Comparison of ENCODE assay signal across 13 cellular contexts in genomic region chr18:59008302-59008974, GRCh38.
DNase-seq lines count a peak whose midpoint lies in the region; TF ChIP-seq lines count a peak whose summit lies in the region.
"Had no signal": no experiment of that assay in that cellular context is flagged by ENCODE, and none has a peak within 500 bp of the region (broad histone marks: within the 10 kb centered on the region; RNA-seq: fewer than 3 reads in every experiment).

No MANE protein-coding gene starts in this region.

- peak; percentile 31 for DNase-seq in Caki2 (ENCODE audit: low read depth)
- peak; percentile 75 to 78 for DNase-seq in cardiac fibroblast (ENCODE audit: low read depth in 2 of 2)
- peak; percentile 51 for DNase-seq in kidney epithelial cell (ENCODE audit: low read depth)
- DNase-seq in activated CD8-positive, alpha-beta memory T cell treated with anti-CD3 and anti-CD28 coated beads, Interleukin-2, amount 50 U/mL, for 48 hours, result no peak
- DNase-seq in activated CD4-positive, alpha-beta T cell treated with anti-CD3 and anti-CD28 coated beads, Interleukin-2, amount 50 U/mL, for 48 hours, result no peak
- DNase-seq in CD4-positive, alpha-beta memory T cell, result no peak
- DNase-seq in activated naive CD4-positive, alpha-beta T cell treated with anti-CD3 and anti-CD28 coated beads, Interleukin-2, amount 50 U/mL, for 16 hours, result no peak
- DNase-seq: COR-L47; effector CD8-positive, alpha-beta T cell; NCI-H187 treated with DMSO at 0.1 percent for 48 hours; SHP77; sigmoid colon had no signal

- POLR2A ChIA-PET in CD4-positive, alpha-beta memory T cell (lab: Charles Lee; ENCODE audit: partially characterized antibody), result no interaction called here

- no peak for TF ChIP-seq EP300 in Ishikawa (IDR thresholded peaks at IDR 0.05; ENCODE audit: borderline replicate concordance)

- H3K9me3 Mint-ChIP-seq in CD4-positive, alpha-beta memory T cell, result peaks cover 0 to 2% (median 0%) of the 10 kb centered on the region in 8 donors

- CTCF ChIA-PET in CD4-positive, alpha-beta memory T cell (lab: Charles Lee; ENCODE audit: partially characterized antibody), result no interaction called here

- no peaks in the 10 kb centered on the region for H3K4me1 ChIP-seq in CD4-positive, alpha-beta memory T cell (ENCODE audit: insufficient read depth, low read length)
- H3K4me1 ChIP-seq: sigmoid colon had no signal

- H3K36me3 ChIP-seq in kidney epithelial cell (ENCODE audit: control insufficient read depth, insufficient read depth, low read length), result no peaks in the 10 kb centered on the region
- H3K36me3 ChIP-seq in CD4-positive, alpha-beta memory T cell (ENCODE audit: insufficient read depth, low read length), result no peaks in the 10 kb centered on the region
- H3K36me3 ChIP-seq: sigmoid colon had no signal

- no peaks in the 10 kb centered on the region for H3K27me3 ChIP-seq in kidney epithelial cell (ENCODE audit: control insufficient read depth, insufficient read depth, low read length)
- no peaks in the 10 kb centered on the region for H3K27me3 ChIP-seq in CD4-positive, alpha-beta memory T cell (ENCODE audit: insufficient read depth, low read length)
- H3K27me3 ChIP-seq: sigmoid colon had no signal

- no peak overlapping the region for H3K4me3 Mint-ChIP-seq in CD4-positive, alpha-beta memory T cell

- in situ Hi-C loops in Caki2 (cut with HindIII; ENCODE audit: low pct_unique_long_range_greater_than_20kb, low sequenced_read_pairs), result no loop called here

- no peak overlapping the region for H3K27ac Mint-ChIP-seq in CD4-positive, alpha-beta memory T cell

- intact Hi-C loops in CD4-positive, alpha-beta memory T cell (cut with micrococcal nuclease), result no loop called here

- H3K36me3 Mint-ChIP-seq in CD4-positive, alpha-beta memory T cell, result no peaks in the 10 kb centered on the region

- H3K4me1 Mint-ChIP-seq in CD4-positive, alpha-beta memory T cell, result no peaks in the 10 kb centered on the region

- TF ChIP-seq CTCF in cardiac fibroblast (IDR thresholded peaks at IDR 0.05; ENCODE audit: low read depth, low read length) (no peak), kidney epithelial cell (IDR thresholded peaks at IDR 0.05; ENCODE audit: insufficient read depth, low read length, poor library complexity, severe bottlenecking) (no peak)

- H3K4me3 ChIP-seq in cardiac fibroblast (replicated peaks in 1 of 2; ENCODE audit: low read depth in 2 of 2, low read length in 2 of 2) (no peak overlapping the region), kidney epithelial cell (ENCODE audit: low read depth, low read length) (no peak overlapping the region)
- H3K4me3 ChIP-seq in CD4-positive, alpha-beta memory T cell (ENCODE audit: low read length in 2 of 2), result no peak overlapping the region
- H3K4me3 ChIP-seq: sigmoid colon had no signal

- H3K27ac ChIP-seq in CD4-positive, alpha-beta memory T cell (ENCODE audit: low read depth, low read length), result no peak overlapping the region
- H3K27ac ChIP-seq: sigmoid colon had no signal

- H3K27me3 Mint-ChIP-seq in CD4-positive, alpha-beta memory T cell, result peaks cover 9 to 11% of the 10 kb centered on the region in 2 donors

- TF ChIP-seq RAD21 in Ishikawa (IDR thresholded peaks at IDR 0.05; ENCODE audit: low read depth), result no peak

- no peaks in the 10 kb centered on the region for H3K9me3 ChIP-seq in CD4-positive, alpha-beta memory T cell (ENCODE audit: control insufficient read depth in 1 of 2, low read length in 2 of 2)
- H3K9me3 ChIP-seq: sigmoid colon had no signal

TF ChIP-seq in Ishikawa, 13 proteins besides CTCF, POLR2A, EP300 and RAD21:
- TF ChIP-seq TCF12 (IDR thresholded peaks at IDR 0.05; ENCODE audit: low read depth) (no peak), MAX (IDR thresholded peaks at IDR 0.05) (no peak), EGR1 (IDR thresholded peaks at IDR 0.05) (peak; percentile 35; the same call in 1 of the 2 replicates), CEBPB (IDR thresholded peaks at IDR 0.05) (no peak), FOXM1 (IDR thresholded peaks at IDR 0.05; ENCODE audit: borderline replicate concordance, low read depth) (no peak), YY1 (IDR thresholded peaks at IDR 0.05; ENCODE audit: low read depth) (no peak)
TF ChIP-seq in Ishikawa: peak in this region for 1.

Comparison
In these comparisons a context has a peak if more than half of its experiments do, and no peak if none do; other contexts are left out.
1. DNase-seq: peak in Caki2 (single experiment), cardiac fibroblast (2 of 2) and kidney epithelial cell (single experiment); none in activated CD8-positive, alpha-beta memory T cell treated with anti-CD3 and anti-CD28 coated beads, Interleukin-2, amount 50 U/mL, for 48 hours (single experiment), activated CD4-positive, alpha-beta T cell treated with anti-CD3 and anti-CD28 coated beads, Interleukin-2, amount 50 U/mL, for 48 hours (0 of 2), CD4-positive, alpha-beta memory T cell (0 of 5) and activated naive CD4-positive, alpha-beta T cell treated with anti-CD3 and anti-CD28 coated beads, Interleukin-2, amount 50 U/mL, for 16 hours (single experiment).